In the genomic region with DNA sequence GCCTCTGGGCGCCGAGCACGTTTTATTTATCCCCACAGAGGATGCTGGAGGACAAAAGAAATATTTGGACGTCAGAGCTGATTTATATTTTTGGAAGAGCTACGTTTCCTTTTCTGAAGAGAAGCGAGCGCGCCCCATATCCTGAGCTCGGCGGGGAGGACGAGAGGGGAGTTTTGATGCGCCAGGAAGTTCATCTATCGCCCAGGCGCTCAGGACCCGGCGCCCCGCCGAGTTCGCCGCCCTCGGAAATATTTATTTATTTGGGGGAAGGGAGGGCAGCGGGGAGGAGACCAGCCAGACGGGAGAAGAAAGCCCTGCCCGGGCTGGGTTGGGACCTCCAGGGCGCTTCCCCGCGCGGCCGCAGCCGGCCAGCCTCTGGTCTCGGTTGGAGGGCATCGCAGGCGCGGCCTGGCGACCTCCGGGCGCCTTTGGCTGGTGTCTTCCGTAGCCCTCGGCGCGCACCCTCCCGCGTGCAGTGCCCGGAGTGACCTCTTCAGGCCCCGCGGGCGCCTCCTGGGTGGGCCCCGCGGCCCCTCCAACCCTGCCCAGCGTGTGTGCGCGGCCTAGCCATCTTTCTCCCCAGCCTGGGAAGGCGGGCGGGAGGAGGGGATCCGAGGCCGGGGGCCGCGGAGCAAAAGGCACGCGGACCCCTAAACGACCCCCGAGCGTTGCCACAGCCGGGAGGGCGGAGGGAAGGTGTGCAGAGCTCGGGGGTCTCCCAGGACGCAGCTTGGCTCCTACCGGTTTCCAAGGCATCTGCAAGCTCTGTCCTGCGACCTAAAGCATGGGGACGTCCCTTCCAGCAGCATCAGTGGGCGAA, we compare ENCODE assay signal across 14 cellular contexts. TPM values are rescaled to one million over a fixed set of nuclear protein-coding genes. Genes with fewer than 3 reads are reported as not detected.
DNase-seq lines count a peak whose midpoint lies in the region; ATAC-seq and TF ChIP-seq lines count a peak whose summit lies in the region.
"Had no signal": no experiment of that assay in that cellular context is flagged by ENCODE, and none has a peak within 500 bp of the region (broad histone marks: within the 10 kb centered on the region; RNA-seq: fewer than 3 reads in every experiment).

No MANE protein-coding gene starts in this region.

- DNase-seq in ecto neural progenitor cell (ENCODE audit: low spot score) (peak; percentile 60), lower lobe of right lung (no peak)
- no peak for DNase-seq in stimulated activated naive B cell treated with anti-CD40 and anti-IgM and Interleukin-4, amounts not matched to agents 10 μg/mL and 1 μg/mL and 100 μg/mL, for 72 hours
- no peak for DNase-seq in stimulated activated CD4-positive, alpha-beta T cell treated with anti-CD3 and anti-CD28 coated beads, Interleukin-2, amount 100 ng/mL, for 48 hours
- DNase-seq: activated naive CD4-positive, alpha-beta T cell treated with Interleukin-2 at 50 U/mL for 16 hours; head of caudate nucleus; NCI-H2171; ovary had no signal

- H3K27me3 ChIP-seq in HUES48 (ENCODE audit: control insufficient read depth, insufficient read depth, low read length) = peaks cover 100% of the 10 kb centered on the region
- peaks cover 99% of the 10 kb centered on the region for H3K27me3 ChIP-seq in lower lobe of right lung (ENCODE audit: low read depth)

- no peak overlapping the region for H3K9ac ChIP-seq in HUES48 (ENCODE audit: low read depth, low read length)

- H3K36me3 Mint-ChIP-seq in stimulated activated naive B cell treated with anti-CD40 and anti-IgM and Interleukin-4, amounts not matched to agents 10 μg/mL and 1 μg/mL and 100 μg/mL, for 72 hours = peaks cover 0 to 7% of the 10 kb centered on the region in 2 donors

- H3K36me3 ChIP-seq in HUES48 (ENCODE audit: control insufficient read depth, insufficient read depth, low read length) (no peaks in the 10 kb centered on the region), lower lobe of right lung (no peaks in the 10 kb centered on the region)
- H3K36me3 ChIP-seq: breast epithelium, ovary, tibial nerve had no signal

- H3K27ac ChIP-seq in HUES48 (ENCODE audit: low read depth, low read length) (no peak overlapping the region), lower lobe of right lung (peak overlapping the region; percentile 78)
- H3K27ac ChIP-seq: breast epithelium, C4-2B, ovary, tibial nerve had no signal

- peaks cover 20% of the 10 kb centered on the region for H3K4me1 ChIP-seq in HUES48 (ENCODE audit: control insufficient read depth, insufficient read depth, low read length)
- peaks cover 52% of the 10 kb centered on the region for H3K4me1 ChIP-seq in lower lobe of right lung

- intact Hi-C loops in lower lobe of right lung (cut with DNase I) = no loop called here

- no peaks in the 10 kb centered on the region for H3K9me3 Mint-ChIP-seq in stimulated activated naive B cell treated with anti-CD40 and anti-IgM and Interleukin-4, amounts not matched to agents 10 μg/mL and 1 μg/mL and 100 μg/mL, for 72 hours

- H3K27me3 Mint-ChIP-seq in stimulated activated naive B cell treated with anti-CD40 and anti-IgM and Interleukin-4, amounts not matched to agents 10 μg/mL and 1 μg/mL and 100 μg/mL, for 72 hours = peaks cover 61 to 86% of the 10 kb centered on the region in 2 donors

- H3K9me3 ChIP-seq in HUES48 (ENCODE audit: control insufficient read depth, insufficient read depth, low read length) (no peaks in the 10 kb centered on the region), lower lobe of right lung (no peaks in the 10 kb centered on the region)
- H3K9me3 ChIP-seq: breast epithelium, ovary, tibial nerve had no signal

- peaks cover 34 to 59% of the 10 kb centered on the region in 2 donors for H3K4me1 Mint-ChIP-seq in stimulated activated naive B cell treated with anti-CD40 and anti-IgM and Interleukin-4, amounts not matched to agents 10 μg/mL and 1 μg/mL and 100 μg/mL, for 72 hours

- H3K27ac Mint-ChIP-seq in stimulated activated naive B cell treated with anti-CD40 and anti-IgM and Interleukin-4, amounts not matched to agents 10 μg/mL and 1 μg/mL and 100 μg/mL, for 72 hours = peak overlapping the region; percentile 42

- TF ChIP-seq CTCF in lower lobe of right lung (IDR thresholded peaks at IDR 0.05) = no peak

- H3K4me3 Mint-ChIP-seq in stimulated activated naive B cell treated with anti-CD40 and anti-IgM and Interleukin-4, amounts not matched to agents 10 μg/mL and 1 μg/mL and 100 μg/mL, for 72 hours = peak overlapping the region in 1 of 2 donors; percentile 22

- no peak for ATAC-seq in lower lobe of right lung
- ATAC-seq in stimulated activated naive B cell treated with anti-CD40 and anti-IgM and Interleukin-4, amounts not matched to agents 10 μg/mL and 1 μg/mL and 100 μg/mL, for 72 hours (replicated peaks) = no peak
- no peak for ATAC-seq in GM21528 (IDR thresholded peaks at IDR 0.05; ENCODE audit: low FRiP score, unreplicated experiment)
- no peak for ATAC-seq in GM18907 (IDR thresholded peaks at IDR 0.05; ENCODE audit: unreplicated experiment)

- H3K4me3 ChIP-seq in HUES48 (ENCODE audit: low read depth, low read length) = peak overlapping the region; percentile 35
- peak overlapping the region; percentile 19 for H3K4me3 ChIP-seq in lower lobe of right lung
- H3K4me3 ChIP-seq: ovary, tibial nerve had no signal

RNA-seq across cellular contexts. Expression of a gene that starts 5.4 kb away (rescaled TPM):
- 13.2 TPM for total RNA-seq in lower lobe of right lung
